ENCODE assay signal across 14 cellular contexts in the genomic region with DNA sequence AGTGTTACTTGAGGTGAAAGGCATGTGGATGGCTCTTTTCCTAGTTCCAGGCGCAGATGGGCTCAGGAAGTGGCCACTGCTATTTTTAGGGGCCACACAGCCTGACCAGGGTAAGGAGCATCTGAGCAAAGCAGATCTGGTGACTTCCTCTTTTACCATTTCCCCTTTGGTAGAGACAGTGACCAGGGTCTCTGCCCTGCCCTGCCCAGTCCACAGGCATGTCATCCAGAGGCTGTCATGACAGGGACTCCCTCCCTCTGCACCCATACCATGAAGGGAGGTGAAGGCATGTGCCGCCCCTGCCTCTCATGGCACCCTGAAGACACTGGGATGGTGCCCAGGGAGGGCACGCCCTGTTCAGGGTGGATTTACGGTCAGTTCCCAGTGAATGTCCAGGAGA. TPM values are rescaled to one million over a fixed set of nuclear protein-coding genes. Genes with fewer than 3 reads are reported as not detected.
DNase-seq lines count a peak whose midpoint lies in the region; ATAC-seq and TF ChIP-seq lines count a peak whose summit lies in the region.
"Had no signal": no experiment of that assay in that cellular context is flagged by ENCODE, and none has a peak within 500 bp of the region (broad histone marks: within the 10 kb centered on the region; RNA-seq: fewer than 3 reads in every experiment).

No MANE protein-coding gene starts in this region.

- H3K4me1 ChIP-seq in OCI-LY1 (ENCODE audit: insufficient read depth, low read length, severe bottlenecking): peaks cover 57% of the 10 kb centered on the region

- no peak overlapping the region for H3K27ac Mint-ChIP-seq in neural crest cell (ENCODE audit: unreplicated experiment)
- H3K27ac Mint-ChIP-seq: activated naive CD8-positive, alpha-beta T cell treated with anti-CD3 and anti-CD28 coated beads, Interleukin-2, amount 10 ng/mL, durations not matched to agents 7 days and 5 days had no signal

- intact Hi-C loops in dorsolateral prefrontal cortex (cut with DNase I): loop anchor here (2.0 to 10.0 kb wide), 3 partner anchors 65 to 197 kb away; a partner anchor contains a TSS

- H3K4me3 Mint-ChIP-seq in neural crest cell: peak overlapping the region; percentile 100
- H3K4me3 Mint-ChIP-seq: activated naive CD8-positive, alpha-beta T cell treated with anti-CD3 and anti-CD28 coated beads, Interleukin-2, amount 10 ng/mL, durations not matched to agents 7 days and 5 days had no signal

- peaks cover 19% of the 10 kb centered on the region for H3K4me1 Mint-ChIP-seq in neural crest cell

- H3K27ac ChIP-seq in OCI-LY1 (ENCODE audit: low read depth, low read length, poor library complexity, severe bottlenecking) (peak overlapping the region; percentile 71), dorsolateral prefrontal cortex (peak overlapping the region in 36 of 59 donors; percentile 2 to 78 (median 47))
- H3K27ac ChIP-seq: HL-60, VCaP had no signal

- no peaks in the 10 kb centered on the region for H3K79me2 ChIP-seq in OCI-LY1 (ENCODE audit: insufficient read depth, low read length)

- H3K36me3 Mint-ChIP-seq in neural crest cell (ENCODE audit: low read depth): no peaks in the 10 kb centered on the region

- ATAC-seq in GM18505 (IDR thresholded peaks at IDR 0.05; ENCODE audit: unreplicated experiment) (no peak), HG03175 (IDR thresholded peaks at IDR 0.05; ENCODE audit: unreplicated experiment) (no peak)

- H3K27me3 Mint-ChIP-seq in neural crest cell (ENCODE audit: low read depth): no peaks in the 10 kb centered on the region
- H3K27me3 Mint-ChIP-seq: activated naive CD8-positive, alpha-beta T cell treated with anti-CD3 and anti-CD28 coated beads, Interleukin-2, amount 10 ng/mL, durations not matched to agents 7 days and 5 days had no signal

- H3K9ac ChIP-seq in OCI-LY1 (ENCODE audit: low read length): peak overlapping the region; percentile 26; the same call in 1 of the 2 replicates

- H3K36me3 ChIP-seq in OCI-LY1 (ENCODE audit: insufficient read depth, low read length): peaks cover 17% of the 10 kb centered on the region

- H3K9me3 ChIP-seq in OCI-LY1 (ENCODE audit: low read length): no peaks in the 10 kb centered on the region

- peak overlapping the region; percentile 88 for H3K4me3 ChIP-seq in OCI-LY1 (ENCODE audit: low read depth, low read length, poor library complexity, severe bottlenecking)
- peak overlapping the region in 22 of 59 donors; percentile 4 to 99 (median 82) for H3K4me3 ChIP-seq in dorsolateral prefrontal cortex
- H3K4me3 ChIP-seq in foreskin fibroblast (ENCODE audit: low read depth in 1 of 2, low read length in 2 of 2): no peak overlapping the region
- H3K4me3 ChIP-seq: skin epidermis had no signal

- no peak for TF ChIP-seq CTCF in OCI-LY1 (IDR thresholded peaks at IDR 0.05; ENCODE audit: low read length)
- TF ChIP-seq CTCF in dorsolateral prefrontal cortex (IDR thresholded peaks at IDR 0.05 in 54 of 56, conservative IDR thresholded peaks at IDR 0.05 in 2 of 56; ENCODE audit: low read depth in 1 of 56, partially characterized antibody in 56 of 56): no peak
- no peak for TF ChIP-seq CTCF in neural crest cell (conservative IDR thresholded peaks at IDR 0.05)
- no peak for TF ChIP-seq CTCF in foreskin fibroblast (IDR thresholded peaks at IDR 0.05; ENCODE audit: low read depth, low read length)

- DNase-seq in Ammon's horn (ENCODE audit: low spot score) (peak; percentile 73), dorsolateral prefrontal cortex (peak in 1 of 10 donors; percentile 37), neural crest cell (ENCODE audit: low read depth, low spot score) (no peak), foreskin fibroblast (no peak), NCI-H226 (no peak)
- DNase-seq: activated naive CD8-positive, alpha-beta T cell treated with anti-CD3 and anti-CD28 coated beads, Interleukin-2, amount 10 ng/mL, durations not matched to agents 7 days and 5 days; dermis blood vessel endothelial cell; NCI-H1048 had no signal

- no peaks in the 10 kb centered on the region for H3K9me3 Mint-ChIP-seq in neural crest cell
- H3K9me3 Mint-ChIP-seq: activated naive CD8-positive, alpha-beta T cell treated with anti-CD3 and anti-CD28 coated beads, Interleukin-2, amount 10 ng/mL, durations not matched to agents 7 days and 5 days had no signal

- no peaks in the 10 kb centered on the region for H3F3A ChIP-seq in OCI-LY1 (ENCODE audit: insufficient read depth, low read length)

- H3K27me3 ChIP-seq in OCI-LY1 (ENCODE audit: insufficient read depth, low read length): no peaks in the 10 kb centered on the region
- no peaks in the 10 kb centered on the region for H3K27me3 ChIP-seq in dorsolateral prefrontal cortex

- no peaks in the 10 kb centered on the region for H3K9me2 ChIP-seq in OCI-LY1 (ENCODE audit: low read depth, low read length)

- no peak overlapping the region for H2AFZ ChIP-seq in OCI-LY1 (ENCODE audit: low read length)

- peak overlapping the region; percentile 91 for H3K4me2 ChIP-seq in OCI-LY1 (ENCODE audit: low read length)

- H4K20me1 ChIP-seq in OCI-LY1 (ENCODE audit: insufficient read depth, low read length): no peaks in the 10 kb centered on the region

- no peak for TF ChIP-seq POLR2A in GM18505 (IDR thresholded peaks at IDR 0.05; ENCODE audit: borderline replicate concordance, extremely low read depth, insufficient read depth, insufficient read length)

RNA-seq across cellular contexts. Expression of a gene that starts 2.2 kb away (rescaled TPM):
- total RNA-seq in dorsolateral prefrontal cortex: 10 to 100 TPM; 13.4 to 34.2 (median 20.2) TPM
- 10.7 and 13.6 TPM in 2 replicates for total RNA-seq in neural crest cell

RNA-seq across cellular contexts. Expression of a gene that starts 11.5 kb away (rescaled TPM):
- total RNA-seq in dorsolateral prefrontal cortex: 1 to 10 TPM in 7 of 120 experiments, under 1 TPM in 39, not detected in 74; 0.10 to 3.0 (median 0.37) TPM
- 0.09 and 0.23 TPM in 2 replicates for total RNA-seq in neural crest cell

RNA-seq across cellular contexts. Expression of a gene that starts 16.9 kb away (rescaled TPM):
- 10 to 100 TPM; 21.3 to 61.6 (median 36.3) TPM for total RNA-seq in dorsolateral prefrontal cortex
- 39.2 and 41.7 TPM in 2 replicates for total RNA-seq in neural crest cell
